In genomic region chr2:89938741-89939140, GRCh38 we compare ENCODE assay signal across 8 cellular contexts.
DNase-seq lines count a peak whose midpoint lies in the region; ATAC-seq and TF ChIP-seq lines count a peak whose summit lies in the region.
"Not testable (repeated sequence)": the region's sequence is repeated elsewhere in the genome, so short reads cannot be mapped to it uniquely, and the experiment has no call there.

No MANE protein-coding gene starts in this region.

- H3K9ac ChIP-seq in KMS-11 = not testable (repeated sequence)

- H3K4me3 ChIP-seq in AG10803 (ENCODE audit: low read length); KMS-11 (IDR thresholded peaks at IDR 0.05; ENCODE audit: insufficient read depth, low read depth, low read length); mucosa of descending colon: not testable (repeated sequence)

- DNase-seq in AG10803 (ENCODE audit: low read depth); activated naive CD4-positive, alpha-beta T cell treated with anti-CD3 and anti-CD28 coated beads, Interleukin-2, amount 50 U/mL, for 72 hours (ENCODE audit: low spot score in 2 of 2); mucosa of descending colon: not testable (repeated sequence)

- not testable (repeated sequence) for H2AFZ ChIP-seq in KMS-11 (ENCODE audit: low read depth)

- not testable (repeated sequence) for H3K27ac Mint-ChIP-seq in activated naive CD4-positive, alpha-beta T cell treated with anti-CD3 and anti-CD28 coated beads, Interleukin-2, amount 50 U/mL, for 72 hours

- H3K36me3 Mint-ChIP-seq in activated naive CD4-positive, alpha-beta T cell treated with anti-CD3 and anti-CD28 coated beads, Interleukin-2, amount 50 U/mL, for 72 hours = not testable (repeated sequence)

- H3K9me3 Mint-ChIP-seq in activated naive CD4-positive, alpha-beta T cell treated with anti-CD3 and anti-CD28 coated beads, Interleukin-2, amount 50 U/mL, for 72 hours = not testable (repeated sequence)

- ATAC-seq in GM18502 (IDR thresholded peaks at IDR 0.05; ENCODE audit: poor library complexity, unreplicated experiment) (peak; percentile 99), GM19438 (IDR thresholded peaks at IDR 0.05; ENCODE audit: low read depth, unreplicated experiment) (peak; percentile 95), HG02571 (IDR thresholded peaks at IDR 0.05; ENCODE audit: unreplicated experiment) (peak; percentile 94), HG03097 (IDR thresholded peaks at IDR 0.05; ENCODE audit: low FRiP score, unreplicated experiment) (peak; percentile 94), mucosa of descending colon (peak; percentile 83)
- ATAC-seq in activated naive CD4-positive, alpha-beta T cell treated with anti-CD3 and anti-CD28 coated beads, Interleukin-2, amount 50 U/mL, for 72 hours = peak; percentile 53 to 56

- not testable (repeated sequence) for H3K36me3 ChIP-seq in KMS-11 (ENCODE audit: insufficient read depth); mucosa of descending colon (ENCODE audit: low read depth)

- not testable (repeated sequence) for H3K79me2 ChIP-seq in KMS-11 (ENCODE audit: insufficient read depth, low read depth)

- intact Hi-C loops in mucosa of descending colon (cut with DNase I, micrococcal nuclease) = not testable (repeated sequence)

- H3K27me3 ChIP-seq in KMS-11 (ENCODE audit: insufficient read depth, low read depth) = not testable (repeated sequence)

- H3K4me2 ChIP-seq in KMS-11 = not testable (repeated sequence)

- not testable (repeated sequence) for H3K27ac ChIP-seq in KMS-11

- not testable (repeated sequence) for H4K20me1 ChIP-seq in KMS-11 (ENCODE audit: insufficient read depth)

- TF ChIP-seq CTCF in AG10803 (conservative IDR thresholded peaks at IDR 0.05; ENCODE audit: low read length) (0 out of 2 replicates have a peak, but pooled peaks have one; percentile 14), KMS-11 (conservative IDR thresholded peaks at IDR 0.05; ENCODE audit: low read depth, low read length) (peak; percentile 44)
- not testable (repeated sequence) for TF ChIP-seq CTCF in mucosa of descending colon (IDR thresholded peaks at IDR 0.05)

- H3K9me3 ChIP-seq in mucosa of descending colon = not testable (repeated sequence)

- not testable (repeated sequence) for H3K4me1 ChIP-seq in KMS-11 (ENCODE audit: low read depth, poor library complexity, severe bottlenecking); mucosa of descending colon (ENCODE audit: low read depth)
